In the genomic region with DNA sequence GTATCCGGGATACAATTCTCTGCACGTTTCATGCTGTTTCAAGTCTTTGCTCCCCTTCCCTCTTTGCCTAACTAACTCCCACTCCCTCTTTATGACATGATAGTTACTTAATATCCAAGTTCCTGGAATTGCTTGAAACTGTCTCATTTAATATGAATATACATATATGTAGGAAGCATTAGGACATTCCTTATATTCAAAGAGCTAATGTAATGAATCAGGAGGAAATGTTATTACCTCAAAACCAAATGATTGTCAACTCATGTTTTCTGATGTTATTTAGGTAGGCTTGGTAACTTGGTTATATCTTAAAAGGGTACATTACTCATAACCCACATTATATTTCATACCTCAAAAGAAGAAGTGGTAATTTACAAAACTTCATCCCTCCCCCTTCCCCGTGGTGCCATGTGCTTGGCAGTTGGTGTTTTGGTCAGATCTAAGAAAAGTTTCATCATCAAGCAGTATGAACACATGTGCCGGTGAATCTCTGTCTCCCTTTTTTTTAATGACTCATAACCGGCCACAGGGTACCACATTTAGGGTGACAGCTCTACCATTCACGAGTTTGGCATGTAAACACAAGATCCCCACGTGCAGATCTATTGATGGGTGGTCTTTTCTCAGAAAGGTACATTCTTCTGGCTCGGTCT, we compare ENCODE assay signal across 8 cellular contexts. TPM values are rescaled to one million over a fixed set of nuclear protein-coding genes. Genes with fewer than 3 reads are reported as not detected.
DNase-seq lines count a peak whose midpoint lies in the region; ATAC-seq and TF ChIP-seq lines count a peak whose summit lies in the region.

No MANE protein-coding gene starts in this region.

- no peaks in the 10 kb centered on the region for H3K36me3 ChIP-seq in H7 (replicated peaks; ENCODE audit: control insufficient read depth, insufficient read depth, low read length)

- H3K27ac ChIP-seq in epithelial cell of prostate = peak overlapping the region; percentile 24

- DNase-seq in AG04449 (ENCODE audit: low read depth, low spot score) (peak; percentile 36), GM19238 (ENCODE audit: insufficient read length, low spot score) (peak; percentile 37), T1000 (lab: John Stamatoyannopoulos, UW) (peak; percentile 89), epithelial cell of prostate (ENCODE audit: low read depth, low spot score) (peak; percentile 37), occipital lobe (lab: John Stamatoyannopoulos, UW) (no peak), H7 (no peak)
- DNase-seq in stimulated activated CD8-positive, alpha-beta memory T cell treated with anti-CD3 and anti-CD28 coated beads, Interleukin-7, amount 100 ng/mL, for 24 hours (ENCODE audit: low read depth) = peak; percentile 26

- H3K4me3 ChIP-seq in AG04449 (ENCODE audit: low read depth, low read length) (no peak overlapping the region), H7 (ENCODE audit: insufficient read depth, low read depth, low read length) (no peak overlapping the region)

- ATAC-seq in HG03354 (IDR thresholded peaks at IDR 0.05; ENCODE audit: poor library complexity, severe bottlenecking, unreplicated experiment) = peak; percentile 95

- TF ChIP-seq CTCF in AG04449 (IDR thresholded peaks at IDR 0.05; ENCODE audit: insufficient read depth, low read length, missing control alignments) = no peak

- no peaks in the 10 kb centered on the region for H3K27me3 ChIP-seq in H7 (ENCODE audit: control insufficient read depth, insufficient read depth, low read length)

- POLR2A ChIA-PET in AG04449 (lab: Yijun Ruan, JAX) = interaction anchor here (0.6 kb wide), 1 partner anchor 16 kb away, joined by 3 read pairs; no protein-coding TSS in a partner anchor

- CTCF ChIA-PET in AG04449 (lab: Yijun Ruan, JAX) = interaction anchor here (2.3 kb wide), 1 partner anchor 9 kb away, joined by 15 read pairs; no protein-coding TSS in a partner anchor

RNA-seq across cellular contexts. Expression of gene HCAR2, which starts 56.5 kb away (rescaled TPM):
- not detected for total RNA-seq in occipital lobe
- total RNA-seq in H7 (2014; rRNA removed; shearing (Covaris generic)) = not detected in 2 replicates

Comparison
In these comparisons a context has a peak if more than half of its experiments do, and no peak if none do; other contexts are left out.
1. DNase-seq: peak in AG04449 (single experiment), GM19238 (single experiment), T1000 (single experiment), epithelial cell of prostate (single experiment) and stimulated activated CD8-positive, alpha-beta memory T cell treated with anti-CD3 and anti-CD28 coated beads, Interleukin-7, amount 100 ng/mL, for 24 hours (single experiment); none in occipital lobe (single experiment) and H7 (single experiment).